ENCODE assay signal across 7 cellular contexts in genomic region chr15:84716036-84716732, GRCh38.
A peak's percentile ranks its signal among the peaks of the same experiment; 100 is the strongest.
DNase-seq lines count a peak whose midpoint lies in the region; ATAC-seq and FAIRE-seq lines count a peak whose summit lies in the region.

SEC11A (minus strand) TSS chr15:84716139; CDS start chr15:84716075, 64 bp downstream.

- DNase-seq in GM18507 (ENCODE audit: extremely low spot score, insufficient read length, low read depth) (peak; percentile 87), NCI-H2029 treated with DMSO at 0.1 percent for 48 hours (lab: John Stamatoyannopoulos, UW) (peak; percentile 42), T-helper 9 cell (peak; percentile 84), astrocyte of the hippocampus (ENCODE audit: low read depth, low spot score) (peak; percentile 97), hippocampal formation (lab: John Stamatoyannopoulos, UW) (peak; percentile 85 to 97), retina (peak; percentile 100)

- peak; percentile 94 for ATAC-seq in HG02981 (IDR thresholded peaks at IDR 0.05; ENCODE audit: unreplicated experiment)

- peak; percentile 98 for FAIRE-seq in GM18507 (lab: Jason Lieb, UNC)

Comparison
In these comparisons a context has a peak if more than half of its experiments do, and no peak if none do; other contexts are left out.
1. Peak in every context shown above with its lines: DNase-seq and ATAC-seq.
2. DNase-seq: peak in every context shown above with its lines; median percentile 100 in retina; 97 in astrocyte of the hippocampus; 91 in hippocampal formation; 87 in GM18507; 84 in T-helper 9 cell; 42 in NCI-H2029 treated with DMSO at 0.1 percent for 48 hours.